Comparison of ENCODE assay signal across 15 cellular contexts in the genomic region with DNA sequence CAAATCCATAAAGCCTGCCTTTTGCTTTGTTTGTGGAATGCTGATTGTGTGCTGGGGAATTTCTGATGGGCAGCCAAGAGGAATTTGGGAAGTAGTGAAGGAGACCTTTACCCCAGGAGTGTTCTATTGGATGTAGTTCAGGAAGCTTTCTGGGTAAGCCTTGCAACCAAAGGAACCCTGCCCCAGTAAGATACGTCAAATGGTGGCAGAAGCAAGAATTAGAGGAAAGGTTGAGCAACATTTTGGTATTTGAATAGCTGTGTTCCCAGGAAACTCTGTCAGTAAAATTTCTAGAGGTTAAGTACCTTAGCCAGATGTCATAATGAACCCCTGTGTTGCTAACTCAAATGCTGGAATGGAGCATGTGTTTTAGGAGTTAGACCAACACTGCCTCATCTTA. TPM values are rescaled to one million over a fixed set of nuclear protein-coding genes. Genes with fewer than 3 reads are reported as not detected.
DNase-seq lines count a peak whose midpoint lies in the region; ATAC-seq, FAIRE-seq and TF ChIP-seq lines count a peak whose summit lies in the region.
"Had no signal": no experiment of that assay in that cellular context is flagged by ENCODE, and none has a peak within 500 bp of the region (broad histone marks: within the 10 kb centered on the region; RNA-seq: fewer than 3 reads in every experiment).

No MANE protein-coding gene starts in this region.

- ATAC-seq in HG02938 (IDR thresholded peaks at IDR 0.05; ENCODE audit: unreplicated experiment), result no peak
- ATAC-seq in HG03095 (IDR thresholded peaks at IDR 0.05; ENCODE audit: unreplicated experiment), result no peak
- ATAC-seq: activated CD4-positive, CD25-positive, alpha-beta regulatory T cell treated with anti-CD3 and anti-CD28 coated beads, Interleukin-2, amount 50 U/mL, for 24 hours had no signal

- H3K9me3 Mint-ChIP-seq in HFFc6, result no peaks in the 10 kb centered on the region

- CTCF ChIA-PET in HEK293T (lab: Yijun Ruan, JAX), result no interaction called here

- H3K4me1 ChIP-seq in small intestine (ENCODE audit: control insufficient read depth in 2 of 2, insufficient read depth in 1 of 2, low read depth in 1 of 2, low read length in 1 of 2), result peaks cover 7 to 18% of the 10 kb centered on the region in 2 donors

- TF ChIP-seq CTCF in HFFc6 (IDR thresholded peaks at IDR 0.05), result no peak

- H3K4me3 Mint-ChIP-seq in HFFc6, result no peak overlapping the region

- H3K4me1 Mint-ChIP-seq in HFFc6 (ENCODE audit: low read depth), result peaks cover 38% of the 10 kb centered on the region

- peak overlapping the region; percentile 27 for H3K27ac Mint-ChIP-seq in HFFc6

- no peaks in the 10 kb centered on the region for H3K27me3 Mint-ChIP-seq in HFFc6 (ENCODE audit: insufficient read depth)

- no peak for FAIRE-seq in small intestine (lab: Jason Lieb, UNC)
- FAIRE-seq: GM12892, keratinocyte had no signal

- H3K27me3 ChIP-seq in small intestine (ENCODE audit: control insufficient read depth in 2 of 2, insufficient read depth in 2 of 2, low read length in 2 of 2), result no peaks in the 10 kb centered on the region

- peak; percentile 53 for DNase-seq in HFFc6
- DNase-seq in dermis blood vessel endothelial cell, result peak; percentile 72
- DNase-seq in kidney tubule cell (ENCODE audit: low spot score), result peak; percentile 12
- peak; percentile 80 for DNase-seq in small intestine
- DNase-seq in NCI-H2107 (lab: John Stamatoyannopoulos, UW), result no peak
- no peak for DNase-seq in HEK293T (ENCODE audit: extremely low spot score)
- DNase-seq: activated effector memory CD4-positive, alpha-beta T cell treated with Interleukin-2 at 50 U/mL for 16 hours; effector memory CD4-positive, alpha-beta T cell; KBM-7; retina had no signal

- H3K9me3 ChIP-seq in small intestine (ENCODE audit: control insufficient read depth, low read depth), result no peaks in the 10 kb centered on the region

- peak overlapping the region; percentile 65 to 67 for H3K27ac ChIP-seq in small intestine (ENCODE audit: low read depth in 1 of 2, low read length in 1 of 2)

- H3K36me3 ChIP-seq in small intestine (ENCODE audit: control insufficient read depth in 2 of 2, insufficient read depth in 2 of 2, low read length in 2 of 2), result peaks cover 0 to 7% of the 10 kb centered on the region in 2 donors

- 9 to 38% (median 32%) methylated on average over 1 of the region's 1 CpG for WGBS in small intestine, 3 donors

- peaks cover 5% of the 10 kb centered on the region for H3K36me3 Mint-ChIP-seq in HFFc6 (ENCODE audit: low read depth)

- H3K4me3 ChIP-seq in small intestine (ENCODE audit: low read depth in 1 of 2, low read length in 2 of 2), result no peak overlapping the region

- POLR2A ChIA-PET in HEK293T (lab: Yijun Ruan, JAX), result no interaction called here

TF ChIP-seq in HEK293T, 16 proteins besides CTCF, POLR2A, EP300 and RAD21:
- TF ChIP-seq FOXM1 (IDR thresholded peaks at IDR 0.05; ENCODE audit: borderline replicate concordance) (no peak), L3MBTL2 (conservative IDR thresholded peaks at IDR 0.05) (no peak), FOXK2 (IDR thresholded peaks at IDR 0.05) (no peak), FOXA1 (IDR thresholded peaks at IDR 0.05) (no peak), ELF4 (IDR thresholded peaks at IDR 0.05) (no peak), ZNF384 (IDR thresholded peaks at IDR 0.05) (no peak), BHLHE40 (IDR thresholded peaks at IDR 0.05; ENCODE audit: borderline replicate concordance) (no peak), SUZ12 (IDR thresholded peaks at IDR 0.05) (no peak), PKNOX1 (IDR thresholded peaks at IDR 0.05) (no peak), HDGF (IDR thresholded peaks at IDR 0.05; ENCODE audit: borderline replicate concordance) (no peak), LEF1 (IDR thresholded peaks at IDR 0.05; ENCODE audit: borderline replicate concordance) (no peak), SP1 (IDR thresholded peaks at IDR 0.05) (no peak), TARDBP (IDR thresholded peaks at IDR 0.05) (no peak)
TF ChIP-seq in HEK293T: peak in this region for 0.

RNA-seq across cellular contexts. Expression of gene MGST3, which starts 6.4 kb away (rescaled TPM):
- 100 to 1,000 TPM; 183 to 203 (median 196) TPM for total RNA-seq in HFFc6 (2021; fragmentation: NEBNext Ultra II Directional; extraction: Animal tissue kit (Norgen Biotek cat#: 25700))
- total RNA-seq in dermis blood vessel endothelial cell, result 103 and 166 TPM in 2 replicates
- polyA plus RNA-seq in small intestine, result 100 to 1,000 TPM; 513 to 837 (median 578) TPM

Comparison
In these comparisons a context has a peak if more than half of its experiments do, and no peak if none do; other contexts are left out.
1. DNase-seq: peak in HFFc6 (single experiment), dermis blood vessel endothelial cell (single experiment), kidney tubule cell (single experiment) and small intestine (single experiment); none in NCI-H2107 (single experiment) and HEK293T (single experiment).